Comparison of ENCODE assay signal across 8 cellular contexts in the genomic region with DNA sequence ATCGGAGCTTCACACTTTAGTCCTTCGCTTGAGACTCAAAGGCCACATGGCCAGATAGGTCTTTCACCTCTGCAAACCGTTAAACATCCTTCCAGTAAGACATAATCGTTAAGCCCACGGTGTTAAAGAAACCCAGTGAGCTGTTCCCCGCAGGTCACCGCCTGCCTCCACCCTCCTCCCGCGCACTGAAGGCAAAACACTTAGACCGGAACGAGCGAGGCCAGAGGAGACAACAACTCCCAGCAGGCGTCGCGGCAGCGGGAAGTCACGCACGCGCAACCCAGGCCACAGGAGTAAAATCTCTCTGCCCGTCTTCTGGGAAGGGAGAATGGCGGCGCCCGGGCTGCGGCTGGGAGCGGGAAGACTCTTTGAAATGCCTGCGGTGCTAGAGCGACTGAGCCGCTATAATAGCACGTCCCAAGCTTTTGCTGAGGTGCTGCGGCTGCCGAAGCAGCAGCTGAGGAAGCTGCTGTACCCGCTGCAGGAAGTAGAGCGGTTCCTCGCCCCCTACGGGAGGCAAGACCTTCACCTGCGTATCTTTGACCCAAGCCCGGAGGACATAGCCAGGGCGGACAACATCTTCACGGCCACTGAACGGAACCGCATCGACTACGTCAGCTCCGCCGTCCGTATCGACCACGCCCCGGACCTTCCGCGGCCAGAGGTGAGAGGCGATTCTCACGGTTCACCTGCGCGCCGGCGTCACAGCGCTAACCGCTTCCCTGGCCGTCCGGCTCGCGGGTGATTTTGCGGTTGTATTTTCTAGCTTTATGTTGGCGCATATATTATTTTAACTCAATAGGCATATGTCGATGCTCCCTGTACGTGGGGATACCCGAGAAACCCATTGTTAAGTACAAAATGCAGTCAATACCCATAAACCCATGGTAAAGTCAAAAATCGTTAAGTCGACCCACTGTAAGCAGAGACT. TPM values are rescaled to one million over a fixed set of nuclear protein-coding genes. Genes with fewer than 3 reads are reported as not detected.
DNase-seq lines count a peak whose midpoint lies in the region; ATAC-seq and TF ChIP-seq lines count a peak whose summit lies in the region.

A gene (plus strand): TSS at position 313 of the 931 bp plus-strand sequence. CDS start 16 bp downstream, at position 329.

- H3K27ac Mint-ChIP-seq in activated naive CD8-positive, alpha-beta T cell treated with anti-CD3 and anti-CD28 coated beads for 36 hours: peak within 1 kb of the TSS; percentile 88
- H3K27ac Mint-ChIP-seq in osteocyte (ENCODE audit: unreplicated experiment): peak within 1 kb of the TSS; percentile 96

- peak within 1 kb of the TSS; percentile 81 for H3K4me3 Mint-ChIP-seq in activated naive CD8-positive, alpha-beta T cell treated with anti-CD3 and anti-CD28 coated beads for 36 hours
- peak within 1 kb of the TSS; percentile 91 for H3K4me3 Mint-ChIP-seq in osteocyte (ENCODE audit: unreplicated experiment)

- DNase-seq in GM10266 (ENCODE audit: extremely low spot score) (peak; percentile 68), NCI-H1105 (lab: John Stamatoyannopoulos, UW) (peak; percentile 91), SKM-1 treated with dmso at 0.1 percent for 144 hours (lab: John Stamatoyannopoulos, UW; ENCODE audit: unreplicated experiment) (peak; percentile 93), head of caudate nucleus (peak; percentile 86 to 97 (median 93)), osteocyte (ENCODE audit: extremely low spot score, unreplicated experiment) (peak; percentile 95)
- peak; percentile 86 for DNase-seq in activated naive CD8-positive, alpha-beta T cell treated with anti-CD3 and anti-CD28 coated beads for 36 hours

- peaks cover 41% of the 10 kb centered on the region for H3K4me1 Mint-ChIP-seq in activated naive CD8-positive, alpha-beta T cell treated with anti-CD3 and anti-CD28 coated beads for 36 hours
- peaks cover 29% of the 10 kb centered on the region for H3K4me1 Mint-ChIP-seq in osteocyte (ENCODE audit: unreplicated experiment)

- H3K27me3 ChIP-seq in thymus (ENCODE audit: control insufficient read depth, insufficient read depth): no peaks in the 10 kb centered on the region

- intact Hi-C loops in head of caudate nucleus (cut with DNase I): no loop called here

- no peaks in the 10 kb centered on the region for H3K9me3 ChIP-seq in thymus (ENCODE audit: control insufficient read depth)

- no peaks in the 10 kb centered on the region for H3K36me3 ChIP-seq in thymus (ENCODE audit: control insufficient read depth, insufficient read depth)

- H3K27me3 Mint-ChIP-seq in activated naive CD8-positive, alpha-beta T cell treated with anti-CD3 and anti-CD28 coated beads for 36 hours: no peaks in the 10 kb centered on the region
- H3K27me3 Mint-ChIP-seq in osteocyte (ENCODE audit: unreplicated experiment): peaks cover 4% of the 10 kb centered on the region

- TF ChIP-seq CTCF in GM10266 (IDR thresholded peaks at IDR 0.05; ENCODE audit: control insufficient read depth, insufficient read depth, low read depth, missing control alignments) (no peak), osteocyte (IDR thresholded peaks at IDR 0.05) (peak; percentile 15)

- H3K4me1 ChIP-seq in thymus (ENCODE audit: control insufficient read depth, insufficient read depth, low read length): peaks cover 6% of the 10 kb centered on the region

- H3K36me3 Mint-ChIP-seq in activated naive CD8-positive, alpha-beta T cell treated with anti-CD3 and anti-CD28 coated beads for 36 hours: peaks cover 11% of the 10 kb centered on the region
- H3K36me3 Mint-ChIP-seq in osteocyte (ENCODE audit: unreplicated experiment): peaks cover 12% of the 10 kb centered on the region

- peak within 1 kb of the TSS; percentile 74 for H3K4me3 ChIP-seq in thymus (ENCODE audit: low read length)

- peak; percentile 91 for ATAC-seq in HG02623 (IDR thresholded peaks at IDR 0.05; ENCODE audit: unreplicated experiment)

- H3K9me3 Mint-ChIP-seq in activated naive CD8-positive, alpha-beta T cell treated with anti-CD3 and anti-CD28 coated beads for 36 hours: no peaks in the 10 kb centered on the region
- H3K9me3 Mint-ChIP-seq in osteocyte (ENCODE audit: unreplicated experiment): no peaks in the 10 kb centered on the region

- peak within 1 kb of the TSS; percentile 97 for H3K27ac ChIP-seq in thymus (ENCODE audit: low read depth)

- WGBS in thymus: 2% methylated on average over 70 of the region's 70 CpGs

RNA-seq across cellular contexts. Expression of the gene that starts here (rescaled TPM):
- total RNA-seq in activated naive CD8-positive, alpha-beta T cell treated with anti-CD3 and anti-CD28 coated beads for 36 hours: 10 to 100 TPM; 26.6 to 31.6 TPM
- 18.2 and 19.9 TPM in 2 replicates for total RNA-seq in osteocyte
- 13.2 TPM for polyA plus RNA-seq in thymus

Comparison
In these comparisons a context has a peak if more than half of its experiments do, and no peak if none do; other contexts are left out.
1. Peak in every context shown above with its lines: DNase-seq, ATAC-seq, H3K4me3 ChIP-seq and H3K27ac ChIP-seq.